In genomic region chr6:64217721-64218603, GRCh38 we compare ENCODE assay signal across 14 cellular contexts.
DNase-seq lines count a peak whose midpoint lies in the region; ATAC-seq, FAIRE-seq and TF ChIP-seq lines count a peak whose summit lies in the region.
"Had no signal": no experiment of that assay in that cellular context is flagged by ENCODE, and none has a peak within 500 bp of the region (broad histone marks: within the 10 kb centered on the region; RNA-seq: fewer than 3 reads in every experiment).

No MANE protein-coding gene starts in this region.

- no peaks in the 10 kb centered on the region for H3K27me3 Mint-ChIP-seq in activated naive CD4-positive, alpha-beta T cell treated with anti-CD3 and anti-CD28 coated beads for 36 hours (ENCODE audit: low read depth)
- H3K27me3 Mint-ChIP-seq in Calu3 (ENCODE audit: unreplicated experiment) = no peaks in the 10 kb centered on the region
- peaks cover 3% of the 10 kb centered on the region; the same call in 1 of the 2 replicates for H3K27me3 Mint-ChIP-seq in WTC11 (ENCODE audit: low read depth)

- POLR2A ChIA-PET in WTC11 (lab: Charles Lee) = no interaction called here

- H3K4me1 Mint-ChIP-seq in activated naive CD4-positive, alpha-beta T cell treated with anti-CD3 and anti-CD28 coated beads for 36 hours (ENCODE audit: low read depth) = no peaks in the 10 kb centered on the region
- no peaks in the 10 kb centered on the region for H3K4me1 Mint-ChIP-seq in Calu3 (ENCODE audit: low read depth, unreplicated experiment)
- H3K4me1 Mint-ChIP-seq in WTC11 = no peaks in the 10 kb centered on the region

- H3K9me3 Mint-ChIP-seq in activated naive CD4-positive, alpha-beta T cell treated with anti-CD3 and anti-CD28 coated beads for 36 hours = peaks cover 11% of the 10 kb centered on the region
- no peaks in the 10 kb centered on the region for H3K9me3 Mint-ChIP-seq in Calu3 (ENCODE audit: low read depth, unreplicated experiment)
- peaks cover 29% of the 10 kb centered on the region for H3K9me3 Mint-ChIP-seq in WTC11

- CTCF ChIA-PET in activated naive CD4-positive, alpha-beta T cell treated with anti-CD3 and anti-CD28 coated beads for 36 hours (lab: Charles Lee) = interaction anchor here (0.9 kb wide), 1 partner anchor 73 kb away, joined by 3 read pairs; no protein-coding TSS in a partner anchor
- CTCF ChIA-PET in Calu3 (lab: Charles Lee) (interaction anchor here (0.6 kb wide), 1 partner anchor 82 kb away, joined by 4 read pairs; no protein-coding TSS in a partner anchor), WTC11 (lab: Charles Lee) (no interaction called here)

- ATAC-seq in GM18499 (IDR thresholded peaks at IDR 0.05; ENCODE audit: insufficient read depth, unreplicated experiment) (peak; percentile 58), HG02588 (IDR thresholded peaks at IDR 0.05; ENCODE audit: unreplicated experiment) (peak; percentile 42), WTC11 (no peak)

- DNase-seq in RCC 7860 (ENCODE audit: low spot score) (peak; percentile 81), left kidney (ENCODE audit: low read depth, low spot score) (peak; percentile 1), Calu3 (no peak), NCI-H345 (lab: John Stamatoyannopoulos, UW) (no peak), WTC11 (ENCODE audit: low spot score) (no peak)
- DNase-seq in activated naive CD4-positive, alpha-beta T cell treated with anti-CD3 and anti-CD28 coated beads for 36 hours = no peak
- DNase-seq: colonic mucosa; hypothalamus; MV-4-11; NK-92 treated with Interleukin-12 subunit alpha and Interleukin-12 subunit beta, amount 100 ng/mL, for 24 hours; stimulated activated naive CD4-positive, alpha-beta T cell had no signal

- no peak overlapping the region for H3K4me3 Mint-ChIP-seq in activated naive CD4-positive, alpha-beta T cell treated with anti-CD3 and anti-CD28 coated beads for 36 hours
- H3K4me3 Mint-ChIP-seq in Calu3 (ENCODE audit: low read depth, unreplicated experiment) (no peak overlapping the region), WTC11 (no peak overlapping the region)

- intact Hi-C loops in activated naive CD4-positive, alpha-beta T cell treated with anti-CD3 and anti-CD28 coated beads for 36 hours (cut with micrococcal nuclease) = no loop called here
- intact Hi-C loops in Calu3 (cut with micrococcal nuclease; ENCODE audit: unreplicated experiment) = no loop called here

- BruUV-seq in Calu3 (replicated peaks; lab: Mats Ljungman, UMichigan) = no TSS peak

- peak; percentile 90 for FAIRE-seq in RCC 7860 (lab: Jason Lieb, UNC)
- FAIRE-seq: D721Med had no signal

- no peak overlapping the region for H3K27ac Mint-ChIP-seq in activated naive CD4-positive, alpha-beta T cell treated with anti-CD3 and anti-CD28 coated beads for 36 hours
- no peak overlapping the region for H3K27ac Mint-ChIP-seq in Calu3 (ENCODE audit: unreplicated experiment)
- no peak overlapping the region for H3K27ac Mint-ChIP-seq in WTC11

- no peak for TF ChIP-seq CTCF in Calu3 (IDR thresholded peaks at IDR 0.05; ENCODE audit: unreplicated experiment)
- TF ChIP-seq CTCF in WTC11 (IDR thresholded peaks at IDR 0.05) = no peak

- H3K36me3 Mint-ChIP-seq in activated naive CD4-positive, alpha-beta T cell treated with anti-CD3 and anti-CD28 coated beads for 36 hours (ENCODE audit: low read depth) = no peaks in the 10 kb centered on the region
- H3K36me3 Mint-ChIP-seq in Calu3 (ENCODE audit: insufficient read depth, unreplicated experiment) (no peaks in the 10 kb centered on the region), WTC11 (peaks cover 8% of the 10 kb centered on the region; the same call in 1 of the 2 replicates)

TF ChIP-seq in WTC11, 78 proteins besides CTCF, POLR2A, EP300 and RAD21:
- TF ChIP-seq CBFB (CRISPR knock-in tag; IDR thresholded peaks at IDR 0.05; ENCODE audit: low read depth) = no peak
- no peak for TF ChIP-seq ZNF263 (CRISPR knock-in tag; IDR thresholded peaks at IDR 0.05; ENCODE audit: low read depth)

Comparison
In these comparisons a context has a peak if more than half of its experiments do, and no peak if none do; other contexts are left out.
1. DNase-seq: peak in RCC 7860 (single experiment) and left kidney (single experiment); none in activated naive CD4-positive, alpha-beta T cell treated with anti-CD3 and anti-CD28 coated beads for 36 hours (single experiment), Calu3 (single experiment), NCI-H345 (single experiment) and WTC11 (single experiment).